Comparison of ENCODE assay signal across 10 cellular contexts in genomic region chr14:81330619-81331122, GRCh38.
"Had no signal": no experiment of that assay in that cellular context is flagged by ENCODE, and none has a peak within 500 bp of the region (broad histone marks: within the 10 kb centered on the region; RNA-seq: fewer than 3 reads in every experiment).

No MANE protein-coding gene starts in this region.

- H3K4me2 ChIP-seq: hepatocyte had no signal

- H3K36me3 ChIP-seq: lower lobe of right lung, pancreas, transverse colon, WERI-Rb-1 had no signal

- H3K27me3 Mint-ChIP-seq: activated naive CD4-positive, alpha-beta T cell treated with anti-CD3 and anti-CD28 coated beads, Interleukin-2, amount 10 ng/mL, durations not matched to agents 7 days and 5 days had no signal

- H3K9me3 Mint-ChIP-seq: activated naive CD4-positive, alpha-beta T cell treated with anti-CD3 and anti-CD28 coated beads, Interleukin-2, amount 10 ng/mL, durations not matched to agents 7 days and 5 days; activated T-helper 17 cell treated with anti-CD3 and anti-CD28 coated beads, Interleukin-2, amount 50 U/mL, for 72 hours; stimulated activated effector memory CD8-positive, alpha-beta T cell treated with anti-CD3 and anti-CD28 coated beads, Interleukin-12 subunit alpha, Interleukin-12 subunit beta, amount 100 ng/mL, for 72 hours had no signal

- H2AFZ ChIP-seq: hepatocyte had no signal

- H3K27me3 ChIP-seq: hepatocyte, pancreas, transverse colon had no signal

- H3K9me3 ChIP-seq: lower lobe of right lung, pancreas, transverse colon had no signal

- DNase-seq: activated CD4-positive, alpha-beta T cell treated with anti-CD3 and anti-CD28 coated beads for 48 hours; activated naive CD4-positive, alpha-beta T cell treated with anti-CD3 and anti-CD28 coated beads, Interleukin-2, amount 10 ng/mL, durations not matched to agents 7 days and 5 days; lower lobe of right lung; pancreas; T-helper 1 cell; transverse colon; WERI-Rb-1 had no signal

- FAIRE-seq: pancreas had no signal

- ATAC-seq: activated T-helper 17 cell treated with anti-CD3 and anti-CD28 coated beads, Interleukin-2, amount 50 U/mL, for 72 hours; lower lobe of right lung had no signal

- H3K27ac ChIP-seq: lower lobe of right lung, pancreas, transverse colon, WERI-Rb-1 had no signal

- H3K4me1 ChIP-seq: lower lobe of right lung, pancreas had no signal

- H3K36me3 Mint-ChIP-seq: activated naive CD4-positive, alpha-beta T cell treated with anti-CD3 and anti-CD28 coated beads, Interleukin-2, amount 10 ng/mL, durations not matched to agents 7 days and 5 days; stimulated activated effector memory CD8-positive, alpha-beta T cell treated with anti-CD3 and anti-CD28 coated beads, Interleukin-12 subunit alpha, Interleukin-12 subunit beta, amount 100 ng/mL, for 72 hours had no signal

- H3K4me1 Mint-ChIP-seq: activated naive CD4-positive, alpha-beta T cell treated with anti-CD3 and anti-CD28 coated beads, Interleukin-2, amount 10 ng/mL, durations not matched to agents 7 days and 5 days; activated T-helper 17 cell treated with anti-CD3 and anti-CD28 coated beads, Interleukin-2, amount 50 U/mL, for 72 hours; stimulated activated effector memory CD8-positive, alpha-beta T cell treated with anti-CD3 and anti-CD28 coated beads, Interleukin-12 subunit alpha, Interleukin-12 subunit beta, amount 100 ng/mL, for 72 hours had no signal

- H3K4me3 Mint-ChIP-seq: activated naive CD4-positive, alpha-beta T cell treated with anti-CD3 and anti-CD28 coated beads, Interleukin-2, amount 10 ng/mL, durations not matched to agents 7 days and 5 days; activated T-helper 17 cell treated with anti-CD3 and anti-CD28 coated beads, Interleukin-2, amount 50 U/mL, for 72 hours; stimulated activated effector memory CD8-positive, alpha-beta T cell treated with anti-CD3 and anti-CD28 coated beads, Interleukin-12 subunit alpha, Interleukin-12 subunit beta, amount 100 ng/mL, for 72 hours had no signal

- H3K27ac Mint-ChIP-seq: activated naive CD4-positive, alpha-beta T cell treated with anti-CD3 and anti-CD28 coated beads, Interleukin-2, amount 10 ng/mL, durations not matched to agents 7 days and 5 days; activated T-helper 17 cell treated with anti-CD3 and anti-CD28 coated beads, Interleukin-2, amount 50 U/mL, for 72 hours; stimulated activated effector memory CD8-positive, alpha-beta T cell treated with anti-CD3 and anti-CD28 coated beads, Interleukin-12 subunit alpha, Interleukin-12 subunit beta, amount 100 ng/mL, for 72 hours had no signal

- H3K79me2 ChIP-seq: hepatocyte had no signal

- H3K4me3 ChIP-seq: hepatocyte, lower lobe of right lung, pancreas, transverse colon had no signal
